In the genomic region with DNA sequence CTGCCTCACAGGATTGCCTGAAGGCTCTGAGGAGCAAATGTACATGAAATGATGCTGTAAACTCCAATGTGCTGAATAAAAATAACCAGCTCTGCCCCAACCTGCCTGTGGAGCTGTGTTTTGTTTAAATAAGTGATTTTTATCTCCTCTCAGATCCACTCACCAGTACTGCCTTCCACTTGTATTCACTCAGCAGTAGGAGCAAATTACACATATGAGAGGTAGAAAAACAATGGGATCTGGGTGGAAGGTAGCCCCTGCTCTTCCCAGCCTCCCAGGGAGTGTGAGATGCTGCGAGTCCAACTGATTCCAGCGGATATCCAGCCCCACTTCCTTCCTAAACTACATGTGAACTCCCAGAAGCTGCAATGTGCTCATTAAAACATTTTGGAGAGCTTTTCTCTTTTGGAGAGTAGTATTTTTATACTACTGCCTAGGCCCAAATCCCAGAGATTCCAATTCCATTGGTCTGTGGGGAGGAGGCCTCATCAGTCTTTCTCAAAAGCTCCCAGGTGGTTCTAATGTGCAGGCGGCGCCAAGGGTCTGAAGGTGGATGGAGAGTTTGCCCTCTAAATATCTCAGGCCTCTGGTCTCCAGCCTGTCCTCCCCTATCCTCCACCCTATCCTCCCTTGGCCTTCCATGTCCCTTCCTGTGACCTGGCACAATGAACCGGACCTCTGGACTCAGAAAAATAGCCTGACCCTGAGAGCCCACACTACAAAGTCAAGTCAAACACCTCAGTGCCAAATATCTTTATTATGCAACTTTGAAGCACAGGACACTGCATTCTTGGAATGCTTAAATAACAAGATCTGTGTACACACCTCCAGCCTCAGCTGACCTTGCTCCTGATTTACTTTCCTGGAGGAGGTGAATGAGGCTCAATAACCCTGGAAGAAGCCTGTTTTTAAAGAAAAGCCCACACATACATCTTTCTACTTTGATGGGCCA, we compare ENCODE assay signal across 1 cellular context.
TF ChIP-seq lines count a peak whose summit lies in the region.

No MANE protein-coding gene starts in this region.

TF ChIP-seq in HepG2, 621 proteins besides CTCF, POLR2A, EP300 and RAD21 (continued from another document and continues in another):
- TF ChIP-seq WIZ (CRISPR knock-in tag; IDR thresholded peaks at IDR 0.05) = no peak
- TF ChIP-seq ZNF367 (CRISPR knock-in tag; IDR thresholded peaks at IDR 0.05; ENCODE audit: borderline replicate concordance) = no peak
- no peak for TF ChIP-seq ZNF292 (CRISPR knock-in tag; IDR thresholded peaks at IDR 0.05; ENCODE audit: borderline replicate concordance, low read depth)
- TF ChIP-seq, protein P1, sequence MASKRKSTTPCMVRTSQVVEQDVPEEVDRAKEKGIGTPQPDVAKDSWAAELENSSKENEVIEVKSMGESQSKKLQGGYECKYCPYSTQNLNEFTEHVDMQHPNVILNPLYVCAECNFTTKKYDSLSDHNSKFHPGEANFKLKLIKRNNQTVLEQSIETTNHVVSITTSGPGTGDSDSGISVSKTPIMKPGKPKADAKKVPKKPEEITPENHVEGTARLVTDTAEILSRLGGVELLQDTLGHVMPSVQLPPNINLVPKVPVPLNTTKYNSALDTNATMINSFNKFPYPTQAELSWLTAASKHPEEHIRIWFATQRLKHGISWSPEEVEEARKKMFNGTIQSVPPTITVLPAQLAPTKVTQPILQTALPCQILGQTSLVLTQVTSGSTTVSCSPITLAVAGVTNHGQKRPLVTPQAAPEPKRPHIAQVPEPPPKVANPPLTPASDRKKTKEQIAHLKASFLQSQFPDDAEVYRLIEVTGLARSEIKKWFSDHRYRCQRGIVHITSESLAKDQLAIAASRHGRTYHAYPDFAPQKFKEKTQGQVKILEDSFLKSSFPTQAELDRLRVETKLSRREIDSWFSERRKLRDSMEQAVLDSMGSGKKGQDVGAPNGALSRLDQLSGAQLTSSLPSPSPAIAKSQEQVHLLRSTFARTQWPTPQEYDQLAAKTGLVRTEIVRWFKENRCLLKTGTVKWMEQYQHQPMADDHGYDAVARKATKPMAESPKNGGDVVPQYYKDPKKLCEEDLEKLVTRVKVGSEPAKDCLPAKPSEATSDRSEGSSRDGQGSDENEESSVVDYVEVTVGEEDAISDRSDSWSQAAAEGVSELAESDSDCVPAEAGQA (IDR thresholded peaks at IDR 0.05; ENCODE audit: low read depth) = no peak; the same call in 1 of the 2 replicates
- TF ChIP-seq, protein P1 (CRISPR knock-in tag; IDR thresholded peaks at IDR 0.05; ENCODE audit: borderline replicate concordance) = no peak
- TF ChIP-seq SRSF9 (IDR thresholded peaks at IDR 0.05; ENCODE audit: borderline replicate concordance, insufficient read depth, low read depth, low read length, poor library complexity, severe bottlenecking) = no peak
- TF ChIP-seq, protein P2, sequence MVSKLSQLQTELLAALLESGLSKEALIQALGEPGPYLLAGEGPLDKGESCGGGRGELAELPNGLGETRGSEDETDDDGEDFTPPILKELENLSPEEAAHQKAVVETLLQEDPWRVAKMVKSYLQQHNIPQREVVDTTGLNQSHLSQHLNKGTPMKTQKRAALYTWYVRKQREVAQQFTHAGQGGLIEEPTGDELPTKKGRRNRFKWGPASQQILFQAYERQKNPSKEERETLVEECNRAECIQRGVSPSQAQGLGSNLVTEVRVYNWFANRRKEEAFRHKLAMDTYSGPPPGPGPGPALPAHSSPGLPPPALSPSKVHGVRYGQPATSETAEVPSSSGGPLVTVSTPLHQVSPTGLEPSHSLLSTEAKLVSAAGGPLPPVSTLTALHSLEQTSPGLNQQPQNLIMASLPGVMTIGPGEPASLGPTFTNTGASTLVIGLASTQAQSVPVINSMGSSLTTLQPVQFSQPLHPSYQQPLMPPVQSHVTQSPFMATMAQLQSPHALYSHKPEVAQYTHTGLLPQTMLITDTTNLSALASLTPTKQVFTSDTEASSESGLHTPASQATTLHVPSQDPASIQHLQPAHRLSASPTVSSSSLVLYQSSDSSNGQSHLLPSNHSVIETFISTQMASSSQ (IDR thresholded peaks at IDR 0.05; ENCODE audit: low read depth) = no peak; the same call in 1 of the 2 replicates
- TF ChIP-seq, protein P2 (CRISPR knock-in tag; IDR thresholded peaks at IDR 0.05; ENCODE audit: borderline replicate concordance) = peak; percentile 80; the same call in 1 of the 2 replicates
- no peak for TF ChIP-seq ZNF230 (CRISPR knock-in tag; IDR thresholded peaks at IDR 0.05)
- no peak for TF ChIP-seq EZH2 (conservative IDR thresholded peaks at IDR 0.05; ENCODE audit: low read depth, low read length)
- no peak for TF ChIP-seq FOXM1 (CRISPR knock-in tag; IDR thresholded peaks at IDR 0.05)
- TF ChIP-seq POLR2G (IDR thresholded peaks at IDR 0.05; ENCODE audit: low read depth, low read length) = no peak
- peak; percentile 94 for TF ChIP-seq MED1 (CRISPR knock-in tag; IDR thresholded peaks at IDR 0.05)
- no peak for TF ChIP-seq TOE1 (CRISPR knock-in tag; IDR thresholded peaks at IDR 0.05)
- TF ChIP-seq, protein P3, sequence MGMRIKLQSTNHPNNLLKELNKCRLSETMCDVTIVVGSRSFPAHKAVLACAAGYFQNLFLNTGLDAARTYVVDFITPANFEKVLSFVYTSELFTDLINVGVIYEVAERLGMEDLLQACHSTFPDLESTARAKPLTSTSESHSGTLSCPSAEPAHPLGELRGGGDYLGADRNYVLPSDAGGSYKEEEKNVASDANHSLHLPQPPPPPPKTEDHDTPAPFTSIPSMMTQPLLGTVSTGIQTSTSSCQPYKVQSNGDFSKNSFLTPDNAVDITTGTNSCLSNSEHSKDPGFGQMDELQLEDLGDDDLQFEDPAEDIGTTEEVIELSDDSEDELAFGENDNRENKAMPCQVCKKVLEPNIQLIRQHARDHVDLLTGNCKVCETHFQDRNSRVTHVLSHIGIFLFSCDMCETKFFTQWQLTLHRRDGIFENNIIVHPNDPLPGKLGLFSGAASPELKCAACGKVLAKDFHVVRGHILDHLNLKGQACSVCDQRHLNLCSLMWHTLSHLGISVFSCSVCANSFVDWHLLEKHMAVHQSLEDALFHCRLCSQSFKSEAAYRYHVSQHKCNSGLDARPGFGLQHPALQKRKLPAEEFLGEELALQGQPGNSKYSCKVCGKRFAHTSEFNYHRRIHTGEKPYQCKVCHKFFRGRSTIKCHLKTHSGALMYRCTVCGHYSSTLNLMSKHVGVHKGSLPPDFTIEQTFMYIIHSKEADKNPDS (CRISPR knock-in tag; IDR thresholded peaks at IDR 0.05) = peak; percentile 93; the same call in 1 of the 2 replicates
- TF ChIP-seq, protein P4, sequence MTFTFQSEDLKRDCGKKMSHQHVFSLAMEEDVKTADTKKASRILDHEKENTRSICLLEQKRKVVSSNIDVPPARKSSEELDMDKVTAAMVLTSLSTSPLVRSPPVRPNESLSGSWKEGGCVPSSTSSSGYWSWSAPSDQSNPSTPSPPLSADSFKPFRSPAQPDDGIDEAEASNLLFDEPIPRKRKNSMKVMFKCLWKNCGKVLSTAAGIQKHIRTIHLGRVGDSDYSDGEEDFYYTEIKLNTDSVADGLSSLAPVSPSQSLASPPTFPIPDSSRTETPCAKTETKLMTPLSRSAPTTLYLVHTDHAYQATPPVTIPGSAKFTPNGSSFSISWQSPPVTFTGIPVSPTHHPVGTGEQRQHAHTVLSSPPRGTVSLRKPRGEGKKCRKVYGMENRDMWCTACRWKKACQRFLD (CRISPR knock-in tag; IDR thresholded peaks at IDR 0.05; ENCODE audit: borderline replicate concordance) = no peak
- peak; percentile 46; the same call in 1 of the 2 replicates for TF ChIP-seq ATM (IDR thresholded peaks at IDR 0.05; ENCODE audit: borderline replicate concordance)
- TF ChIP-seq ZNF773 (CRISPR knock-in tag; IDR thresholded peaks at IDR 0.05; ENCODE audit: borderline replicate concordance) = no peak
- TF ChIP-seq MLLT10 (CRISPR knock-in tag; IDR thresholded peaks at IDR 0.05) = no peak
- no peak for TF ChIP-seq NFYB (CRISPR knock-in tag; IDR thresholded peaks at IDR 0.05)
- TF ChIP-seq TARDBP (CRISPR knock-in tag; IDR thresholded peaks at IDR 0.05) = peak; percentile 84
- TF ChIP-seq MTA3 (CRISPR knock-in tag; IDR thresholded peaks at IDR 0.05) = no peak
- no peak for TF ChIP-seq ZFAT (CRISPR knock-in tag; conservative IDR thresholded peaks at IDR 0.05)
- TF ChIP-seq ZEB1 (IDR thresholded peaks at IDR 0.05; ENCODE audit: insufficient replicate concordance, low read depth) = peak; percentile 86
- TF ChIP-seq ZNF562 (CRISPR knock-in tag; IDR thresholded peaks at IDR 0.05; ENCODE audit: borderline replicate concordance) = no peak
- TF ChIP-seq, protein P5, sequence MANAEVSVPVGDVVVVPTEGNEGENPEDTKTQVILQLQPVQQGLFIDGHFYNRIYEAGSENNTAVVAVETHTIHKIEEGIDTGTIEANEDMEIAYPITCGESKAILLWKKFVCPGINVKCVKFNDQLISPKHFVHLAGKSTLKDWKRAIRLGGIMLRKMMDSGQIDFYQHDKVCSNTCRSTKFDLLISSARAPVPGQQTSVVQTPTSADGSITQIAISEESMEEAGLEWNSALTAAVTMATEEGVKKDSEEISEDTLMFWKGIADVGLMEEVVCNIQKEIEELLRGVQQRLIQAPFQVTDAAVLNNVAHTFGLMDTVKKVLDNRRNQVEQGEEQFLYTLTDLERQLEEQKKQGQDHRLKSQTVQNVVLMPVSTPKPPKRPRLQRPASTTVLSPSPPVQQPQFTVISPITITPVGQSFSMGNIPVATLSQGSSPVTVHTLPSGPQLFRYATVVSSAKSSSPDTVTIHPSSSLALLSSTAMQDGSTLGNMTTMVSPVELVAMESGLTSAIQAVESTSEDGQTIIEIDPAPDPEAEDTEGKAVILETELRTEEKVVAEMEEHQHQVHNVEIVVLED (CRISPR knock-in tag; IDR thresholded peaks at IDR 0.05; ENCODE audit: borderline replicate concordance) = no peak
- TF ChIP-seq, protein P6, sequence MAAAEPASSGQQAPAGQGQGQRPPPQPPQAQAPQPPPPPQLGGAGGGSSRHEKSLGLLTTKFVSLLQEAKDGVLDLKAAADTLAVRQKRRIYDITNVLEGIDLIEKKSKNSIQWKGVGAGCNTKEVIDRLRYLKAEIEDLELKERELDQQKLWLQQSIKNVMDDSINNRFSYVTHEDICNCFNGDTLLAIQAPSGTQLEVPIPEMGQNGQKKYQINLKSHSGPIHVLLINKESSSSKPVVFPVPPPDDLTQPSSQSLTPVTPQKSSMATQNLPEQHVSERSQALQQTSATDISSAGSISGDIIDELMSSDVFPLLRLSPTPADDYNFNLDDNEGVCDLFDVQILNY (CRISPR knock-in tag; conservative IDR thresholded peaks at IDR 0.05) = no peak
- TF ChIP-seq KAT7 (CRISPR knock-in tag; IDR thresholded peaks at IDR 0.05; ENCODE audit: borderline replicate concordance) = no peak
